In the genomic region with DNA sequence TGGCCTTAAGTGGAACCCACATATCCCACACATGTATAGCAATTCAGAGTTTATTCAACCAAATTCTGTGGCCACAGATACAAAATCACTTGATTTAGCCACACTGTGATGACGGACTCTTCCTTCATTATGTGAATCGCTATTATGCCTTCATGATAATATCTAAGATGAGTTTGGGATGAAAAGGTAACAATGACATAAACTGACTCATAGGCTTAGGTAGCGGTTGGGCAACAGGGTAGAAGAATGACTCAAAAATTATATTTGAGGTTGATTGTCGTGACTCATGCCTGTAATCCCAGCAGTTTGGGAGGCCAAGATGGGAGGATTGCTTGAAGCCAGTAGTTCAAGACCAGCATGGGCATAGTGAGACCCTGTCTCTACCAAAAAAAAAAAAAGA, we compare ENCODE assay signal across 1 cellular context.
TF ChIP-seq lines count a peak whose summit lies in the region.

No MANE protein-coding gene starts in this region.

TF ChIP-seq in HEK293, 187 proteins besides CTCF, POLR2A, EP300 and RAD21 (continued from another document and continues in another):
- TF ChIP-seq TSHZ1 (tag by site-specific recombination; IDR thresholded peaks at IDR 0.05; ENCODE audit: borderline replicate concordance), result no peak
- TF ChIP-seq ZNF138 (tag by site-specific recombination; IDR thresholded peaks at IDR 0.05; ENCODE audit: borderline replicate concordance), result no peak
- no peak for TF ChIP-seq ZNF248 (tag by site-specific recombination; IDR thresholded peaks at IDR 0.05)
- no peak for TF ChIP-seq MEIS1 (CRISPR knock-in tag; IDR thresholded peaks at IDR 0.05; ENCODE audit: borderline replicate concordance)
- TF ChIP-seq FEZF1 (tag by site-specific recombination; IDR thresholded peaks at IDR 0.05), result no peak
- no peak for TF ChIP-seq ZBTB44 (tag by site-specific recombination; IDR thresholded peaks at IDR 0.05)
- TF ChIP-seq, protein P1, sequence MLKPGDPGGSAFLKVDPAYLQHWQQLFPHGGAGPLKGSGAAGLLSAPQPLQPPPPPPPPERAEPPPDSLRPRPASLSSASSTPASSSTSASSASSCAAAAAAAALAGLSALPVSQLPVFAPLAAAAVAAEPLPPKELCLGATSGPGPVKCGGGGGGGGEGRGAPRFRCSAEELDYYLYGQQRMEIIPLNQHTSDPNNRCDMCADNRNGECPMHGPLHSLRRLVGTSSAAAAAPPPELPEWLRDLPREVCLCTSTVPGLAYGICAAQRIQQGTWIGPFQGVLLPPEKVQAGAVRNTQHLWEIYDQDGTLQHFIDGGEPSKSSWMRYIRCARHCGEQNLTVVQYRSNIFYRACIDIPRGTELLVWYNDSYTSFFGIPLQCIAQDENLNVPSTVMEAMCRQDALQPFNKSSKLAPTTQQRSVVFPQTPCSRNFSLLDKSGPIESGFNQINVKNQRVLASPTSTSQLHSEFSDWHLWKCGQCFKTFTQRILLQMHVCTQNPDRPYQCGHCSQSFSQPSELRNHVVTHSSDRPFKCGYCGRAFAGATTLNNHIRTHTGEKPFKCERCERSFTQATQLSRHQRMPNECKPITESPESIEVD (tag by site-specific recombination; IDR thresholded peaks at IDR 0.05), result no peak
- no peak for TF ChIP-seq ZNF707 (tag by site-specific recombination; IDR thresholded peaks at IDR 0.05)
- no peak for TF ChIP-seq REST (tag by site-specific recombination; IDR thresholded peaks at IDR 0.05)
- TF ChIP-seq ZNF600 (tag by site-specific recombination; IDR thresholded peaks at IDR 0.05), result no peak
- no peak for TF ChIP-seq ZNF791 (tag by site-specific recombination; IDR thresholded peaks at IDR 0.05)
- TF ChIP-seq ZNF610 (tag by site-specific recombination; IDR thresholded peaks at IDR 0.05; ENCODE audit: borderline replicate concordance), result no peak
- no peak for TF ChIP-seq ZNF624 (tag by site-specific recombination; IDR thresholded peaks at IDR 0.05)
- no peak for TF ChIP-seq ZNF366 (tag by site-specific recombination; conservative IDR thresholded peaks at IDR 0.05)
- no peak for TF ChIP-seq GLI4 (tag by site-specific recombination; IDR thresholded peaks at IDR 0.05)
- TF ChIP-seq ZBTB11 (tag by site-specific recombination; conservative IDR thresholded peaks at IDR 0.05; ENCODE audit: low read depth), result no peak
- no peak for TF ChIP-seq KLF1 (tag by site-specific recombination; IDR thresholded peaks at IDR 0.05)
- peak; percentile 22; the same call in 1 of the 2 replicates for TF ChIP-seq SP3 (tag by site-specific recombination; IDR thresholded peaks at IDR 0.05)
- no peak for TF ChIP-seq BCL11B (tag by site-specific recombination; IDR thresholded peaks at IDR 0.05; ENCODE audit: low read depth)
- no peak for TF ChIP-seq ZNF416 (tag by site-specific recombination; IDR thresholded peaks at IDR 0.05)
- TF ChIP-seq ZNF202 (tag by site-specific recombination; IDR thresholded peaks at IDR 0.05; ENCODE audit: borderline replicate concordance), result no peak
- TF ChIP-seq ZNF324 (tag by site-specific recombination; IDR thresholded peaks at IDR 0.05), result no peak
- TF ChIP-seq ZSCAN16 (tag by site-specific recombination; IDR thresholded peaks at IDR 0.05), result no peak
- no peak for TF ChIP-seq ZNF621 (tag by site-specific recombination; IDR thresholded peaks at IDR 0.05)
- TF ChIP-seq ZNF404 (tag by site-specific recombination; IDR thresholded peaks at IDR 0.05), result no peak
- TF ChIP-seq GFI1B (tag by site-specific recombination; IDR thresholded peaks at IDR 0.05), result no peak
- no peak for TF ChIP-seq ZNF544 (tag by site-specific recombination; IDR thresholded peaks at IDR 0.05)
- no peak for TF ChIP-seq REPIN1 (tag by site-specific recombination; IDR thresholded peaks at IDR 0.05; ENCODE audit: low read depth)
- TF ChIP-seq ZNF121 (tag by site-specific recombination; IDR thresholded peaks at IDR 0.05), result no peak
- TF ChIP-seq SP7 (tag by site-specific recombination; IDR thresholded peaks at IDR 0.05), result peak; percentile 43; the same call in 1 of the 2 replicates
- no peak for TF ChIP-seq ZBTB8A (tag by site-specific recombination; IDR thresholded peaks at IDR 0.05)
- no peak for TF ChIP-seq ZNF76 (tag by site-specific recombination; IDR thresholded peaks at IDR 0.05; ENCODE audit: borderline replicate concordance, low read depth)
- TF ChIP-seq KLF17 (tag by site-specific recombination; IDR thresholded peaks at IDR 0.05), result no peak
- no peak for TF ChIP-seq ZNF354C (tag by site-specific recombination; IDR thresholded peaks at IDR 0.05; ENCODE audit: borderline replicate concordance, low read depth)
- 0 out of 2 replicates have a peak, but pooled peaks have one; percentile 27 for TF ChIP-seq ZNF629 (tag by site-specific recombination; IDR thresholded peaks at IDR 0.05)
- no peak for TF ChIP-seq ZNF518A (tag by site-specific recombination; conservative IDR thresholded peaks at IDR 0.05; ENCODE audit: low read depth)
